In genomic region chr16:3188925-3189825, GRCh38 we compare ENCODE assay signal across 2 cellular contexts.
TF ChIP-seq lines count a peak whose summit lies in the region.

No MANE protein-coding gene starts in this region.

TF ChIP-seq in GM12878, 131 proteins besides CTCF, POLR2A, EP300 and RAD21 (continued from another document):
- TF ChIP-seq CUX1 (IDR thresholded peaks at IDR 0.05; ENCODE audit: insufficient replicate concordance, low read depth, low read length) = no peak

TF ChIP-seq in HepG2, 621 proteins besides CTCF, POLR2A, EP300 and RAD21 (continued from another document and continues in another):
- TF ChIP-seq ADNP (CRISPR knock-in tag; IDR thresholded peaks at IDR 0.05) (0 out of 2 replicates have a peak, but pooled peaks have one; percentile 27), GABPB1 (CRISPR knock-in tag; IDR thresholded peaks at IDR 0.05) (0 out of 2 replicates have a peak, but pooled peaks have one; percentile 33), BATF2 (CRISPR knock-in tag; IDR thresholded peaks at IDR 0.05) (no peak), BRF2 (CRISPR knock-in tag; IDR thresholded peaks at IDR 0.05) (0 out of 2 replicates have a peak, but pooled peaks have one; percentile 32), TFDP1 (CRISPR knock-in tag; IDR thresholded peaks at IDR 0.05; ENCODE audit: borderline replicate concordance) (peak; percentile 30; the same call in 1 of the 2 replicates), KLF9 (CRISPR knock-in tag; IDR thresholded peaks at IDR 0.05; ENCODE audit: low read depth) (no peak), CAMTA2 (CRISPR knock-in tag; IDR thresholded peaks at IDR 0.05; ENCODE audit: borderline replicate concordance) (no peak), ARNTL (CRISPR knock-in tag; IDR thresholded peaks at IDR 0.05) (no peak), XRCC5 (optimal IDR thresholded peaks at IDR 0.05; ENCODE audit: low read length) (peak; percentile 15), ZNF34 (CRISPR knock-in tag; IDR thresholded peaks at IDR 0.05; ENCODE audit: borderline replicate concordance) (no peak), DDIT3 (CRISPR knock-in tag; IDR thresholded peaks at IDR 0.05) (no peak), MIER3 (CRISPR knock-in tag; IDR thresholded peaks at IDR 0.05; ENCODE audit: borderline replicate concordance) (no peak), ZNF891 (CRISPR knock-in tag; IDR thresholded peaks at IDR 0.05) (peak; percentile 38; the same call in 1 of the 2 replicates), UBTF (CRISPR knock-in tag; IDR thresholded peaks at IDR 0.05) (peak; percentile 65), XBP1 (CRISPR knock-in tag; IDR thresholded peaks at IDR 0.05) (no peak), U2AF1 (optimal IDR thresholded peaks at IDR 0.05; ENCODE audit: low read depth, low read length) (peak; percentile 49), NCOA5 (CRISPR knock-in tag; IDR thresholded peaks at IDR 0.05) (no peak), FOXO1 (CRISPR knock-in tag; IDR thresholded peaks at IDR 0.05) (no peak), ZNF800 (CRISPR knock-in tag; IDR thresholded peaks at IDR 0.05) (peak; percentile 14; the same call in 1 of the 2 replicates), ZNF747 (CRISPR knock-in tag; IDR thresholded peaks at IDR 0.05; ENCODE audit: borderline replicate concordance) (no peak), ZBTB2 (CRISPR knock-in tag; IDR thresholded peaks at IDR 0.05; ENCODE audit: low read depth) (no peak), PCBP1 (IDR thresholded peaks at IDR 0.05; ENCODE audit: borderline replicate concordance, low read depth, low read length) (0 out of 2 replicates have a peak, but pooled peaks have one; percentile 23), TOPORS (CRISPR knock-in tag; IDR thresholded peaks at IDR 0.05) (peak; percentile 65; the same call in 1 of the 2 replicates), IRX3 (CRISPR knock-in tag; IDR thresholded peaks at IDR 0.05; ENCODE audit: borderline replicate concordance, low read depth) (no peak), CHCHD3 (CRISPR knock-in tag; IDR thresholded peaks at IDR 0.05) (no peak), ZNF431 (CRISPR knock-in tag; IDR thresholded peaks at IDR 0.05; ENCODE audit: borderline replicate concordance, low read depth) (no peak), RXRA (CRISPR knock-in tag; IDR thresholded peaks at IDR 0.05) (no peak; the same call in 1 of the 2 replicates), ZFP91 (CRISPR knock-in tag; IDR thresholded peaks at IDR 0.05; ENCODE audit: borderline replicate concordance) (peak; percentile 84; the same call in 1 of the 2 replicates), ZNF383 (CRISPR knock-in tag; IDR thresholded peaks at IDR 0.05; ENCODE audit: borderline replicate concordance) (no peak), ZBTB10 (CRISPR knock-in tag; IDR thresholded peaks at IDR 0.05; ENCODE audit: borderline replicate concordance) (no peak), GMEB1 (CRISPR knock-in tag; IDR thresholded peaks at IDR 0.05; ENCODE audit: borderline replicate concordance) (no peak), MXD1 (CRISPR knock-in tag; IDR thresholded peaks at IDR 0.05) (no peak), ZNF746 (CRISPR knock-in tag; IDR thresholded peaks at IDR 0.05) (0 out of 2 replicates have a peak, but pooled peaks have one; percentile 40), ARID4A (CRISPR knock-in tag; IDR thresholded peaks at IDR 0.05; ENCODE audit: borderline replicate concordance) (peak; percentile 66), ZNF546 (CRISPR knock-in tag; conservative IDR thresholded peaks at IDR 0.05) (peak; percentile 46; the same call in 1 of the 2 replicates), MED1 (CRISPR knock-in tag; IDR thresholded peaks at IDR 0.05) (peak; percentile 33), HNRNPUL1 (IDR thresholded peaks at IDR 0.05; ENCODE audit: low read depth, low read length) (no peak), NAIF1 (CRISPR knock-in tag; IDR thresholded peaks at IDR 0.05; ENCODE audit: borderline replicate concordance) (0 out of 2 replicates have a peak, but pooled peaks have one; percentile 22)
